In the genomic region with DNA sequence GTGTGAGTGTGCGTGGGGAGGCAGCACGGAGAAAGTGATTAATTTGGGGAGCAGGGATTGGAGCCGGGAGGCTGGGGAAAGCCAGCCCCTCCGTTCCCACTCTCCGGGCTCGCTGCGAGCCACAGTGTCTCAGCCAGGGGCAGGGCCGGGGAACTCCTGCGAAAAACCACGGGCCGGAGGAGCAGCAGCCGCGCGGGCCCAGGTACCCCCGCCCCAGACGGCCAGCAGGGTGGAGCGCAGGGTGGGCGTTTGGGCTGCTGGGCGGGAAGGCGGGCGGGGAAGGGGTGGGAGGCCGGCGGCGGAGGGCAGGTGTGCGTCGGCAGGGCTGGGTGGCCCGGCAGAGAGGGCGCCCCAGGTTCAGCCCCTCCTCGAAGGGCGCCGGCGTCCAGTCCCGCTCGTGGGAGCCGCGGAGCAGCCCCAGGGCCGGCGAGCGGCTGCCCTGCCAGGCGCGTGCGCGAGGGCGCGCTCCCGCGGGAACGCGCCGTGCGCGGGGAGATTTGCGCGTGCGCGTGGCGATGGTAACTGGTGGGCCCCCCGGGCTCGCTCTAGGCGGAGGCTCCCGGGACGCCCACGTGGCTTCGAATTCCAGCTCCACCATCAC, we compare ENCODE assay signal across 8 cellular contexts. TPM values are rescaled to one million over a fixed set of nuclear protein-coding genes. Genes with fewer than 3 reads are reported as not detected.
DNase-seq lines count a peak whose midpoint lies in the region; ATAC-seq and TF ChIP-seq lines count a peak whose summit lies in the region.

No MANE protein-coding gene starts in this region.

- peak overlapping the region; percentile 88 for H3K4me3 ChIP-seq in GM08714 (ENCODE audit: low read length)

- TF ChIP-seq CTCF in omental fat pad (IDR thresholded peaks at IDR 0.05): no peak

- peak; percentile 57 for DNase-seq in ecto neural progenitor cell (ENCODE audit: low spot score)
- DNase-seq in omental fat pad (ENCODE audit: low spot score): no peak
- DNase-seq in NCI-H1694 (lab: John Stamatoyannopoulos, UW): no peak
- no peak for DNase-seq in activated CD8-positive, alpha-beta memory T cell treated with anti-CD3 and anti-CD28 coated beads, Interleukin-2, amount 50 U/mL, for 4 hours

- ATAC-seq in HG02938 (IDR thresholded peaks at IDR 0.05; ENCODE audit: unreplicated experiment) (peak; percentile 41), omental fat pad (ENCODE audit: low FRiP score) (peak; percentile 62), GM21526 (IDR thresholded peaks at IDR 0.05; ENCODE audit: low FRiP score, unreplicated experiment) (no peak), GM21390 (IDR thresholded peaks at IDR 0.05; ENCODE audit: unreplicated experiment) (no peak)

RNA-seq across cellular contexts. Expression of a gene that starts 1.4 kb away (rescaled TPM):
- 10 to 100 TPM; 18.7 to 64.2 (median 42.1) TPM for total RNA-seq in omental fat pad

Comparison
In these comparisons a context has a peak if more than half of its experiments do, and no peak if none do; other contexts are left out.
1. ATAC-seq: peak in HG02938 (single experiment) and omental fat pad (single experiment); none in GM21526 (single experiment) and GM21390 (single experiment).